1 cellular context compared by ENCODE assay signal in the genomic region with DNA sequence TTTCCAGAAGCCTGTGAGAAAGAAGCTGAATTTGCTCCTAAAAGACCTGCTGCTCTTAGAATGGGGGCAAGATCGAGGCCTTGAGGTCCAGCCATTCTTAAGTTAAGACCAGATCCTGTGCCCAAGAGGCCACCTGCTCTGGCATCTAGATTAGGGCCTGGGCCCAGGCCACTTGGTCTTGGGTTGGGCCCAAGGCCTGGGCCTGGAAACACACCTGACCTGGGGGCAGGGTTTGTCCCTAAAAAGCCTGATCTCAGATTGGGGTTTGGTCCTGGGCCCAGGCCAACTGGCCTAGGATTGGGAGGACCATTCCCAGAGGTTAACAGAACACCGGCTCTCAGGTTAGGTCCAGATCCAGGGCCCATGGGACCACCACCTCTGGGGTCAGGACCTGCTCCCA.
TF ChIP-seq lines count a peak whose summit lies in the region.

No MANE protein-coding gene starts in this region.

TF ChIP-seq in liver, 16 proteins besides CTCF, POLR2A, EP300 and RAD21 (continued from another document):
- TF ChIP-seq TAF1 (conservative IDR thresholded peaks at IDR 0.05) (no peak), HNF4A (conservative IDR thresholded peaks at IDR 0.05) (no peak)
- TF ChIP-seq, protein P1, sequence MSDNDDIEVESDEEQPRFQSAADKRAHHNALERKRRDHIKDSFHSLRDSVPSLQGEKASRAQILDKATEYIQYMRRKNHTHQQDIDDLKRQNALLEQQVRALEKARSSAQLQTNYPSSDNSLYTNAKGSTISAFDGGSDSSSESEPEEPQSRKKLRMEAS (IDR thresholded peaks at IDR 0.05): no peak
TF ChIP-seq in liver: peak in this region for 0.
